17 cellular contexts compared by ENCODE assay signal in the genomic region with DNA sequence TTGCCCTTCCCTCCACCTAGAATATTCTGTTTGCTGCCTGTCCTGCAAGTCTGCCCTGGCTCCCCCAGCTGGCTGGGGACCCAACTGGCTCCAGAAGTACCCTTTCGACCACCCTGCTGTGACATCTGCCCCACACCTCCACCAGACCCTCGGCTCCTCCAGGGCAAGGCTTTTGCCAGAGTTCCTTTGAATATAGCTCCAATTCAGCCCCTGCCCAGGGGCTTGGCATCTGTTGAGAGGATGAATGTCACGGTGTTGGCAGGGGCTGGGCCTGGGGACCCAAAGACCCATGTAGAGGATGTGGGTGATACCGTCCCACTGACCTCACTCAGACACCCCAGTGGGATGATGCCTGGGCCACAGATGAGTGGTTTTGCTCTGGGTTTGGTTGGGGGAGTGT. TPM values are rescaled to one million over a fixed set of nuclear protein-coding genes. Genes with fewer than 3 reads are reported as not detected.
DNase-seq lines count a peak whose midpoint lies in the region; ATAC-seq lines count a peak whose summit lies in the region.
"Had no signal": no experiment of that assay in that cellular context is flagged by ENCODE, and none has a peak within 500 bp of the region (broad histone marks: within the 10 kb centered on the region; RNA-seq: fewer than 3 reads in every experiment).

No MANE protein-coding gene starts in this region.

- peak overlapping the region; percentile 88 for H3K27ac Mint-ChIP-seq in activated naive CD4-positive, alpha-beta T cell treated with anti-CD3 and anti-CD28 coated beads, Interleukin-2, amount 50 U/mL, for 24 hours
- H3K27ac Mint-ChIP-seq in activated CD8-positive, alpha-beta memory T cell treated with anti-CD3 and anti-CD28 coated beads, Interleukin-2, amount 10 ng/mL, durations not matched to agents 7 days and 5 days, result peak overlapping the region; percentile 42

- H3K4me1 Mint-ChIP-seq in activated naive CD4-positive, alpha-beta T cell treated with anti-CD3 and anti-CD28 coated beads, Interleukin-2, amount 50 U/mL, for 24 hours, result peaks cover 59% of the 10 kb centered on the region
- peaks cover 54% of the 10 kb centered on the region for H3K4me1 Mint-ChIP-seq in activated CD8-positive, alpha-beta memory T cell treated with anti-CD3 and anti-CD28 coated beads, Interleukin-2, amount 10 ng/mL, durations not matched to agents 7 days and 5 days

- no peak for DNase-seq in activated naive CD4-positive, alpha-beta T cell treated with Interleukin-2 at 50 U/mL for 16 hours
- DNase-seq in activated CD8-positive, alpha-beta memory T cell treated with anti-CD3 and anti-CD28 coated beads, Interleukin-2, amount 10 ng/mL, durations not matched to agents 7 days and 5 days, result peak; percentile 40
- DNase-seq in mesenteric fat pad (ENCODE audit: low spot score) (peak; percentile 64), ureter (ENCODE audit: low spot score) (peak; percentile 44), mucosa of gallbladder (ENCODE audit: low spot score) (no peak), NCI-H524 (lab: John Stamatoyannopoulos, UW) (no peak)
- DNase-seq: DMS79 treated with DMSO at 0.1 percent for 48 hours; foreskin fibroblast; NCI-H1105 treated with DMSO at 0.1 percent for 48 hours; NCI-H345; stimulated activated CD4-positive, alpha-beta T cell treated with anti-CD3 and anti-CD28 coated beads, Interleukin-12 subunit alpha, Interleukin-12 subunit beta, amount 100 ng/mL, for 4 hours had no signal

- CTCF ChIA-PET in activated CD8-positive, alpha-beta memory T cell treated with anti-CD3 and anti-CD28 coated beads, Interleukin-2, amount 10 ng/mL, durations not matched to agents 7 days and 5 days (lab: Charles Lee), result interaction anchor here (1.1 to 5.2 kb wide), 5 partner anchors 14 to 115 kb away, joined by 3 to 29 read pairs (median 23); no protein-coding TSS in a partner anchor

- peaks cover 3% of the 10 kb centered on the region for H3K36me3 Mint-ChIP-seq in activated naive CD4-positive, alpha-beta T cell treated with anti-CD3 and anti-CD28 coated beads, Interleukin-2, amount 50 U/mL, for 24 hours
- peaks cover 17% of the 10 kb centered on the region for H3K36me3 Mint-ChIP-seq in activated CD8-positive, alpha-beta memory T cell treated with anti-CD3 and anti-CD28 coated beads, Interleukin-2, amount 10 ng/mL, durations not matched to agents 7 days and 5 days

- H3K4me3 Mint-ChIP-seq in activated naive CD4-positive, alpha-beta T cell treated with anti-CD3 and anti-CD28 coated beads, Interleukin-2, amount 50 U/mL, for 24 hours, result peak overlapping the region; percentile 73
- H3K4me3 Mint-ChIP-seq in activated CD8-positive, alpha-beta memory T cell treated with anti-CD3 and anti-CD28 coated beads, Interleukin-2, amount 10 ng/mL, durations not matched to agents 7 days and 5 days, result peak overlapping the region; percentile 72

- no peaks in the 10 kb centered on the region for H3K9me3 Mint-ChIP-seq in activated naive CD4-positive, alpha-beta T cell treated with anti-CD3 and anti-CD28 coated beads, Interleukin-2, amount 50 U/mL, for 24 hours
- H3K9me3 Mint-ChIP-seq in activated CD8-positive, alpha-beta memory T cell treated with anti-CD3 and anti-CD28 coated beads, Interleukin-2, amount 10 ng/mL, durations not matched to agents 7 days and 5 days (ENCODE audit: low read depth), result peaks cover 3% of the 10 kb centered on the region
- H3K9me3 Mint-ChIP-seq: IgD-negative memory B cell had no signal

- ATAC-seq in activated CD8-positive, alpha-beta memory T cell treated with anti-CD3 and anti-CD28 coated beads, Interleukin-2, amount 10 ng/mL, durations not matched to agents 7 days and 5 days, result no peak
- ATAC-seq in HG02938 (IDR thresholded peaks at IDR 0.05; ENCODE audit: unreplicated experiment), result no peak
- ATAC-seq: pancreas had no signal

- peaks cover 2% of the 10 kb centered on the region for H3K27me3 Mint-ChIP-seq in activated naive CD4-positive, alpha-beta T cell treated with anti-CD3 and anti-CD28 coated beads, Interleukin-2, amount 50 U/mL, for 24 hours
- peaks cover 46% of the 10 kb centered on the region for H3K27me3 Mint-ChIP-seq in activated CD8-positive, alpha-beta memory T cell treated with anti-CD3 and anti-CD28 coated beads, Interleukin-2, amount 10 ng/mL, durations not matched to agents 7 days and 5 days

RNA-seq across cellular contexts. Expression of gene NLRP6, which starts 4.0 kb away (rescaled TPM):
- total RNA-seq in activated CD8-positive, alpha-beta memory T cell treated with anti-CD3 and anti-CD28 coated beads, Interleukin-2, amount 10 ng/mL, durations not matched to agents 7 days and 5 days, result 1 to 10 TPM; 3.8 to 6.9 TPM
- total RNA-seq in mesenteric fat pad (1.8 TPM), ureter (0.36 TPM), mucosa of gallbladder (0.69 TPM)
- total RNA-seq: SJSA1 had no signal

RNA-seq across cellular contexts. Expression of gene PGGHG, which starts 6.8 kb away (rescaled TPM):
- 100 to 1,000 TPM; 214 to 229 TPM for total RNA-seq in activated CD8-positive, alpha-beta memory T cell treated with anti-CD3 and anti-CD28 coated beads, Interleukin-2, amount 10 ng/mL, durations not matched to agents 7 days and 5 days
- total RNA-seq in mesenteric fat pad (25.2 TPM), ureter (45.0 TPM), mucosa of gallbladder (42.8 TPM)

RNA-seq across cellular contexts. Expression of gene IFITM5, which starts 17.2 kb away (rescaled TPM):
- not detected for total RNA-seq in activated CD8-positive, alpha-beta memory T cell treated with anti-CD3 and anti-CD28 coated beads, Interleukin-2, amount 10 ng/mL, durations not matched to agents 7 days and 5 days
- not detected for total RNA-seq in mesenteric fat pad
- not detected for total RNA-seq in ureter
- not detected for total RNA-seq in mucosa of gallbladder
- total RNA-seq: H7, pancreas, SJSA1 had no signal

RNA-seq across cellular contexts. Expression of gene IFITM2, which starts 25.4 kb away (rescaled TPM):
- 1,000 to 10,000 TPM in 1 of 2 experiments, 100 to 1,000 TPM in 1; 646 to 1,401 TPM for total RNA-seq in activated CD8-positive, alpha-beta memory T cell treated with anti-CD3 and anti-CD28 coated beads, Interleukin-2, amount 10 ng/mL, durations not matched to agents 7 days and 5 days
- 657 TPM for total RNA-seq in mesenteric fat pad
- 408 TPM for total RNA-seq in ureter
- 129 TPM for total RNA-seq in mucosa of gallbladder

RNA-seq across cellular contexts. Expression of gene IFITM1, which starts 31.7 kb away (rescaled TPM):
- total RNA-seq in activated CD8-positive, alpha-beta memory T cell treated with anti-CD3 and anti-CD28 coated beads, Interleukin-2, amount 10 ng/mL, durations not matched to agents 7 days and 5 days, result 100 to 1,000 TPM; 459 to 909 TPM
- total RNA-seq in mesenteric fat pad, result 232 TPM
- 150 TPM for total RNA-seq in ureter
- total RNA-seq in mucosa of gallbladder, result 55.4 TPM

Comparison
In these comparisons a context has a peak if more than half of its experiments do, and no peak if none do; other contexts are left out.
1. DNase-seq: peak in activated CD8-positive, alpha-beta memory T cell treated with anti-CD3 and anti-CD28 coated beads, Interleukin-2, amount 10 ng/mL, durations not matched to agents 7 days and 5 days (single experiment), mesenteric fat pad (single experiment) and ureter (single experiment); none in activated naive CD4-positive, alpha-beta T cell treated with Interleukin-2 at 50 U/mL for 16 hours (single experiment), mucosa of gallbladder (single experiment) and NCI-H524 (0 of 2).